In genomic region chr12:91620949-91621348, GRCh38 we compare ENCODE assay signal across 16 cellular contexts.
A peak's percentile ranks its signal among the peaks of the same experiment; 100 is the strongest.
DNase-seq lines count a peak whose midpoint lies in the region; ATAC-seq, FAIRE-seq and TF ChIP-seq lines count a peak whose summit lies in the region.
"Had no signal": no experiment of that assay in that cellular context is flagged by ENCODE, and none has a peak within 500 bp of the region (broad histone marks: within the 10 kb centered on the region; RNA-seq: fewer than 3 reads in every experiment).

No MANE protein-coding gene starts in this region.

- 85 to 86% methylated on average over 8 of the region's 8 CpGs for WGBS in lower leg skin, 2 donors

- intact Hi-C loops in head of caudate nucleus (cut with DNase I): no loop called here
- intact Hi-C loops in lower leg skin (cut with DNase I; ENCODE audit: low total_unique reads): no loop called here

- H3K4me3 ChIP-seq in lower leg skin (ENCODE audit: low read depth, poor library complexity, severe bottlenecking): no peak overlapping the region
- H3K4me3 ChIP-seq: thoracic aorta had no signal

- no peak for TF ChIP-seq POLR2A in lower leg skin (IDR thresholded peaks at IDR 0.05)

- DNase-seq in NCI-H1436 (lab: John Stamatoyannopoulos, UW) (peak; percentile 68), head of caudate nucleus (peak in 35 of 42 donors; percentile 9 to 70 (median 40)), putamen (ENCODE audit: low spot score) (peak; percentile 19), lower leg skin (ENCODE audit: low spot score in 2 of 2) (no peak)
- DNase-seq in stimulated activated CD4-positive, alpha-beta T cell treated with anti-CD3 and anti-CD28 coated beads, Interleukin-4, amount 100 ng/mL, for 24 hours: no peak
- DNase-seq: activated naive CD8-positive, alpha-beta T cell treated with anti-CD3 and anti-CD28 coated beads, Interleukin-2, amount 50 U/mL, for 24 hours; COR-L47; GOT3; mesenchymal stem cell; NCI-H1694; T1000 had no signal

- no peak for TF ChIP-seq CTCF in lower leg skin (IDR thresholded peaks at IDR 0.05)

- FAIRE-seq in TTC549 (lab: Jason Lieb, UNC): peak; percentile 65
- FAIRE-seq: HTR-8/SVneo had no signal

- ATAC-seq in HG03432 (IDR thresholded peaks at IDR 0.05; ENCODE audit: unreplicated experiment): no peak
- no peak for ATAC-seq in GM21515 (IDR thresholded peaks at IDR 0.05; ENCODE audit: unreplicated experiment)
- ATAC-seq: activated naive CD8-positive, alpha-beta T cell treated with anti-CD3 and anti-CD28 coated beads, Interleukin-2, amount 50 U/mL, for 24 hours had no signal

Comparison
In these comparisons a context has a peak if more than half of its experiments do, and no peak if none do; other contexts are left out.
1. DNase-seq: peak in NCI-H1436 (single experiment), head of caudate nucleus (35 of 42) and putamen (single experiment); none in stimulated activated CD4-positive, alpha-beta T cell treated with anti-CD3 and anti-CD28 coated beads, Interleukin-4, amount 100 ng/mL, for 24 hours (single experiment) and lower leg skin (0 of 2).